9 cellular contexts compared by ENCODE assay signal in the genomic region with DNA sequence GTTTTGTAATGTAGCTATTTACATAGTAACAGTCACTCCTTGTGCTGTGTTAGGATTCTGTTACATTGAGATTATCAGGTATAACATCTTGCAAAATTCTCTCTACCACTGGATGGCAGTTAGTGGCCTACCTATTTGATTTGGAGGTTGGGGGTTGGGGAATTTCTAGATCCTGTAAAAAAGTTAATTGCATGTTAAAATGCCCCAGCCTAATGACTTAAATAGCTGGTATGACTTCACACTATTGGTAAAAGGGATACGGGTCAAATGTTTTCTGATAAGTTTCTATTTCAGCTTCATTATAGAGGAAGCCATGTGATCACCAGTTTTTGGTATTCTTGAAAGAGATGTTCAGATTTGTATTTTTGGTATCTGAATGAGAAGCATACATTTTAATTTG. TPM values are rescaled to one million over a fixed set of nuclear protein-coding genes. Genes with fewer than 3 reads are reported as not detected.
DNase-seq lines count a peak whose midpoint lies in the region; ATAC-seq and TF ChIP-seq lines count a peak whose summit lies in the region.
"Had no signal": no experiment of that assay in that cellular context is flagged by ENCODE, and none has a peak within 500 bp of the region (broad histone marks: within the 10 kb centered on the region; RNA-seq: fewer than 3 reads in every experiment).

No MANE protein-coding gene starts in this region.

- intact Hi-C loops in posterior vena cava (cut with DNase I), result no loop called here
- intact Hi-C loops in head of caudate nucleus (cut with DNase I), result no loop called here

- peak; percentile 24 for TF ChIP-seq RAD21 in neural cell (conservative IDR thresholded peaks at IDR 0.05)

- no peak overlapping the region for H2AFZ ChIP-seq in neural cell (ENCODE audit: low read depth, low read length)

- peak overlapping the region; percentile 58 for H3K27ac Mint-ChIP-seq in activated CD8-positive, alpha-beta T cell treated with anti-CD3 and anti-CD28 coated beads, Interleukin-2, amount 10 ng/mL, durations not matched to agents 7 days and 5 days

- H3K36me3 Mint-ChIP-seq in activated CD8-positive, alpha-beta T cell treated with anti-CD3 and anti-CD28 coated beads, Interleukin-2, amount 10 ng/mL, durations not matched to agents 7 days and 5 days (ENCODE audit: low read depth), result peaks cover 40% of the 10 kb centered on the region

- no peak for ATAC-seq in activated CD8-positive, alpha-beta T cell treated with anti-CD3 and anti-CD28 coated beads, Interleukin-2, amount 10 ng/mL, durations not matched to agents 7 days and 5 days

- H3K9ac ChIP-seq in neural cell (ENCODE audit: low read length), result no peak overlapping the region

- no peaks in the 10 kb centered on the region for H3K27me3 Mint-ChIP-seq in activated CD8-positive, alpha-beta T cell treated with anti-CD3 and anti-CD28 coated beads, Interleukin-2, amount 10 ng/mL, durations not matched to agents 7 days and 5 days (ENCODE audit: low read depth)

- peak overlapping the region; percentile 98 for H3K4me3 Mint-ChIP-seq in activated CD8-positive, alpha-beta T cell treated with anti-CD3 and anti-CD28 coated beads, Interleukin-2, amount 10 ng/mL, durations not matched to agents 7 days and 5 days

- CTCF ChIA-PET in activated CD8-positive, alpha-beta T cell treated with anti-CD3 and anti-CD28 coated beads, Interleukin-2, amount 10 ng/mL, durations not matched to agents 7 days and 5 days (lab: Charles Lee), result interaction anchor here (0.7 to 5.2 kb wide), 7 partner anchors 15 to 205 kb away, joined by 3 to 43 read pairs (median 3); no protein-coding TSS in a partner anchor

- TF ChIP-seq EP300 in neural cell (conservative IDR thresholded peaks at IDR 0.05; ENCODE audit: poor library complexity, severe bottlenecking), result no peak

- no peaks in the 10 kb centered on the region for H3K79me2 ChIP-seq in neural cell (replicated peaks; ENCODE audit: insufficient read depth, low read length)

- H3K27me3 ChIP-seq in HL-60 (ENCODE audit: insufficient read depth, poor library complexity, severe bottlenecking) (no peaks in the 10 kb centered on the region), neural cell (ENCODE audit: insufficient read depth, low read depth, low read length) (no peaks in the 10 kb centered on the region)

- H3K9me3 Mint-ChIP-seq in activated CD8-positive, alpha-beta T cell treated with anti-CD3 and anti-CD28 coated beads, Interleukin-2, amount 10 ng/mL, durations not matched to agents 7 days and 5 days (ENCODE audit: insufficient read depth), result no peaks in the 10 kb centered on the region

- no peaks in the 10 kb centered on the region for H3F3A ChIP-seq in neural cell (ENCODE audit: insufficient read depth, low read length, poor library complexity, severe bottlenecking)

- H3K27ac ChIP-seq in HL-60 (replicated peaks) (peak overlapping the region; percentile 63), neural cell (ENCODE audit: low read length) (no peak overlapping the region)

- H4K20me1 ChIP-seq in neural cell (ENCODE audit: insufficient read depth), result no peaks in the 10 kb centered on the region

- H3K4me3 ChIP-seq in HL-60 (replicated peaks; ENCODE audit: insufficient read depth, low read length) (peak overlapping the region; percentile 17), neural cell (ENCODE audit: low read length) (no peak overlapping the region)

- TF ChIP-seq CTCF in HL-60 (IDR thresholded peaks at IDR 0.05; ENCODE audit: insufficient read depth, low read length), result no peak
- no peak for TF ChIP-seq CTCF in neural cell (IDR thresholded peaks at IDR 0.05; ENCODE audit: poor library complexity, severe bottlenecking)

- POLR2A ChIA-PET in activated CD8-positive, alpha-beta T cell treated with anti-CD3 and anti-CD28 coated beads, Interleukin-2, amount 10 ng/mL, durations not matched to agents 7 days and 5 days (lab: Charles Lee), result no interaction called here

- H3K4me2 ChIP-seq in neural cell (ENCODE audit: low read length), result no peak overlapping the region

- H3K9me2 ChIP-seq in neural cell (ENCODE audit: insufficient read depth, low read length), result no peaks in the 10 kb centered on the region

- DNase-seq in NCI-H2029 (lab: John Stamatoyannopoulos, UW) (peak; percentile 12), NCI-H2029 treated with DMSO at 0.1 percent for 48 hours (lab: John Stamatoyannopoulos, UW) (no peak), HL-60 (ENCODE audit: low read depth in 1 of 2, low spot score in 1 of 2) (peak in 1 of 2 experiments; percentile 21), posterior vena cava (ENCODE audit: low spot score) (no peak), NK-92 (lab: John Stamatoyannopoulos, UW; ENCODE audit: unreplicated experiment) (no peak), head of caudate nucleus (no peak)
- no peak for DNase-seq in activated CD8-positive, alpha-beta T cell treated with anti-CD3 and anti-CD28 coated beads, Interleukin-2, amount 10 ng/mL, durations not matched to agents 7 days and 5 days
- DNase-seq: amniotic stem cell had no signal

- no peaks in the 10 kb centered on the region for H3K36me3 ChIP-seq in neural cell (ENCODE audit: insufficient read depth, low read length)

- H3K9me3 ChIP-seq in neural cell (ENCODE audit: low read length), result no peaks in the 10 kb centered on the region

- peaks cover 56% of the 10 kb centered on the region for H3K4me1 Mint-ChIP-seq in activated CD8-positive, alpha-beta T cell treated with anti-CD3 and anti-CD28 coated beads, Interleukin-2, amount 10 ng/mL, durations not matched to agents 7 days and 5 days (ENCODE audit: low read depth)

TF ChIP-seq in neural cell, 6 proteins besides CTCF, POLR2A, EP300 and RAD21:
- no peak for TF ChIP-seq REST (IDR thresholded peaks at IDR 0.05; ENCODE audit: borderline replicate concordance)
- no peak for TF ChIP-seq EZH2 (IDR thresholded peaks at IDR 0.05; ENCODE audit: borderline replicate concordance, insufficient read depth, low read length, poor library complexity, severe bottlenecking)
- no peak for TF ChIP-seq TAF1 (IDR thresholded peaks at IDR 0.05; ENCODE audit: low read depth)
- TF ChIP-seq MXI1 (conservative IDR thresholded peaks at IDR 0.05; ENCODE audit: poor library complexity, severe bottlenecking), result no peak
- no peak for TF ChIP-seq POLR2AphosphoS5 (IDR thresholded peaks at IDR 0.05)
- no peak for TF ChIP-seq SMC3 (conservative IDR thresholded peaks at IDR 0.05; ENCODE audit: poor library complexity)

RNA-seq across cellular contexts. Expression of gene GRK3, which starts 2.8 kb away (rescaled TPM):
- total RNA-seq in activated CD8-positive, alpha-beta T cell treated with anti-CD3 and anti-CD28 coated beads, Interleukin-2, amount 10 ng/mL, durations not matched to agents 7 days and 5 days, result 10 to 100 TPM; 35.0 to 36.6 TPM
- 9.8 and 11.4 TPM in 2 replicates for polyA plus RNA-seq in neural cell
- 27.5 and 33.1 TPM in 2 replicates for polyA minus RNA-seq in neural cell
- total RNA-seq in posterior vena cava, result 1 to 10 TPM; 7.7 to 8.2 TPM
